ENCODE assay signal across 16 cellular contexts in genomic region chr5:170289749-170290148, GRCh38. TPM values are rescaled to one million over a fixed set of nuclear protein-coding genes. Genes with fewer than 3 reads are reported as not detected.
DNase-seq lines count a peak whose midpoint lies in the region; ATAC-seq, FAIRE-seq and TF ChIP-seq lines count a peak whose summit lies in the region.
"Had no signal": no experiment of that assay in that cellular context is flagged by ENCODE, and none has a peak within 500 bp of the region (broad histone marks: within the 10 kb centered on the region; RNA-seq: fewer than 3 reads in every experiment).

No MANE protein-coding gene starts in this region.

- H3K79me1 ChIP-seq in H1 (ENCODE audit: low read depth, low read length): no peaks in the 10 kb centered on the region

- no peak overlapping the region for H2BK15ac ChIP-seq in H1 (ENCODE audit: low read length)

- H2BK12ac ChIP-seq in H1 (ENCODE audit: low read depth, low read length): no peak overlapping the region

- no peak for TF ChIP-seq RAD21 in H1 (IDR thresholded peaks at IDR 0.05 in 1 of 2, conservative IDR thresholded peaks at IDR 0.05 in 1 of 2; ENCODE audit: low read depth in 2 of 2, low read length in 2 of 2)

- no peak for FAIRE-seq in H1 (lab: Jason Lieb, UNC)

- no peak overlapping the region for H3K4me3 ChIP-seq in DND-41 (ENCODE audit: low read depth in 1 of 2, low read length in 2 of 2)
- H3K4me3 ChIP-seq in H1 (ENCODE audit: extremely low read depth in 1 of 4, insufficient read depth in 2 of 4, low read depth in 3 of 4, low read length in 4 of 4): no peak overlapping the region
- H3K4me3 ChIP-seq in skeletal muscle tissue (ENCODE audit: low read length in 3 of 3): no peak overlapping the region
- H3K4me3 ChIP-seq: dorsolateral prefrontal cortex had no signal

- POLR2A ChIA-PET in H1 (lab: Charles Lee; ENCODE audit: partially characterized antibody) (no interaction called here), GM10248 (lab: Yijun Ruan, JAX) (interaction anchor here (1.0 kb wide), 1 partner anchor 10 kb away, joined by 3 read pairs; no protein-coding TSS in a partner anchor)

- no peak overlapping the region for H2BK120ac ChIP-seq in H1 (replicated peaks; ENCODE audit: low read depth, low read length)

- DNase-seq in DND-41 (no peak), SKM-1 (lab: John Stamatoyannopoulos, UW; ENCODE audit: unreplicated experiment) (peak; percentile 70), H1 (ENCODE audit: low read depth in 1 of 2, low spot score in 2 of 2) (no peak), GM10248 (ENCODE audit: extremely low spot score) (no peak), NCI-H128 (lab: John Stamatoyannopoulos, UW; ENCODE audit: unreplicated experiment) (no peak), UCSD-AML1 (lab: John Stamatoyannopoulos, UW; ENCODE audit: unreplicated experiment) (no peak)
- DNase-seq: activated CD4-positive, CD25-positive, alpha-beta regulatory T cell treated with anti-CD3 and anti-CD28 coated beads, Interleukin-2, amount 50 U/mL, for 72 hours; COR-L47; dorsolateral prefrontal cortex; IMR-90; NCI-H187 had no signal

- peaks cover 56% of the 10 kb centered on the region for H3K4me1 ChIP-seq in DND-41 (ENCODE audit: insufficient read depth, low read length)
- peaks cover 2 to 10% (median 5%) of the 10 kb centered on the region in 4 experiments; a peak in 4 of 7 replicates for H3K4me1 ChIP-seq in H1 (replicated peaks in 1 of 4; ENCODE audit: control insufficient read depth in 3 of 4, insufficient read depth in 4 of 4, low read length in 3 of 4)
- H3K4me1 ChIP-seq in skeletal muscle tissue (ENCODE audit: control insufficient read depth in 3 of 3, insufficient read depth in 3 of 3, low read length in 3 of 3): peaks cover 2 to 15% (median 3%) of the 10 kb centered on the region in 3 donors

- H3K36me3 ChIP-seq in DND-41 (ENCODE audit: insufficient read depth, low read length): peaks cover 96% of the 10 kb centered on the region
- H3K36me3 ChIP-seq in H1 (ENCODE audit: control insufficient read depth in 2 of 4, insufficient read depth in 4 of 4, low read length in 3 of 4): no peaks in the 10 kb centered on the region
- H3K36me3 ChIP-seq in skeletal muscle tissue (ENCODE audit: control insufficient read depth in 3 of 3, insufficient read depth in 3 of 3, low read length in 3 of 3): no peaks in the 10 kb centered on the region

- no peak overlapping the region for H2BK5ac ChIP-seq in H1 (ENCODE audit: low read depth, low read length)

- H3K18ac ChIP-seq in H1 (ENCODE audit: extremely low read depth, low read length): no peak overlapping the region

- H3K27ac ChIP-seq in DND-41 (ENCODE audit: low read length) (peak overlapping the region; percentile 20), H1 (ENCODE audit: low read depth, low read length) (no peak overlapping the region), skeletal muscle tissue (ENCODE audit: low read depth, low read length) (peak overlapping the region; percentile 31)
- H3K27ac ChIP-seq: dorsolateral prefrontal cortex had no signal

- no peak overlapping the region for H3K4ac ChIP-seq in H1 (replicated peaks; ENCODE audit: insufficient read length, low read depth, low read length)

- H3K56ac ChIP-seq in H1 (replicated peaks; ENCODE audit: insufficient read length, low read depth, low read length): no peak overlapping the region

- H3K14ac ChIP-seq in H1 (ENCODE audit: insufficient read length): no peak overlapping the region

- no peak for ATAC-seq in DND-41 (ENCODE audit: insufficient read depth, low read depth)

- H2AFZ ChIP-seq in DND-41 (ENCODE audit: low read depth, low read length) (no peak overlapping the region), H1 (ENCODE audit: low read length) (no peak overlapping the region)

- no peak for TF ChIP-seq EP300 in H1 (IDR thresholded peaks at IDR 0.05; ENCODE audit: borderline replicate concordance in 1 of 2, low read depth in 2 of 2, low read length in 2 of 2)

- H3K9ac ChIP-seq in DND-41 (ENCODE audit: low read depth, low read length) (no peak overlapping the region), H1 (replicated peaks in 1 of 4; ENCODE audit: extremely low read depth in 1 of 4, low read depth in 3 of 4, low read length in 3 of 4) (no peak overlapping the region), skeletal muscle tissue (ENCODE audit: low read depth in 1 of 3, low read length in 3 of 3) (no peak overlapping the region)

- 91% methylated on average over 4 of the region's 4 CpGs; no CpG with 5 or more reads in 1 of the 2 experiments for WGBS in H1 (ENCODE audit: extremely low coverage in 1 of 2, insufficient coverage in 1 of 2, insufficient read length in 1 of 2, insufficient replicate concordance in 2 of 2, low coverage in 1 of 2, low lambda C conversion rate in 2 of 2, missing lambda C conversion rate in 1 of 2), 2 experiments

- H4K20me1 ChIP-seq in DND-41 (ENCODE audit: insufficient read depth, low read length) (peaks cover 25% of the 10 kb centered on the region), H1 (replicated peaks in 1 of 2; ENCODE audit: control insufficient read depth in 1 of 2, insufficient read depth in 2 of 2, low read length in 2 of 2) (no peaks in the 10 kb centered on the region)

- TF ChIP-seq CTCF in DND-41 (IDR thresholded peaks at IDR 0.05; ENCODE audit: borderline replicate concordance, extremely low read depth, low read length, poor library complexity, severe bottlenecking): no peak
- TF ChIP-seq CTCF in H1 (IDR thresholded peaks at IDR 0.05; ENCODE audit: control extremely low read depth in 1 of 3, insufficient read depth in 1 of 3, low read depth in 1 of 3, low read length in 3 of 3): no peak
- TF ChIP-seq CTCF in GM10248 (IDR thresholded peaks at IDR 0.05; ENCODE audit: control extremely low read depth, extremely low read depth, low read depth, missing control alignments): no peak

- H2AK5ac ChIP-seq in H1 (ENCODE audit: low read depth, low read length): no peak overlapping the region

- H4K5ac ChIP-seq in H1 (ENCODE audit: insufficient read length, low read depth, low read length): no peak overlapping the region

- H3K23me2 ChIP-seq in H1 (ENCODE audit: low read depth, low read length): no peaks in the 10 kb centered on the region

- no peak overlapping the region for H3K23ac ChIP-seq in H1 (ENCODE audit: insufficient read length)

- H2BK20ac ChIP-seq in H1 (ENCODE audit: low read length): peak overlapping the region; percentile 36; the same call in 1 of the 2 replicates

- TF ChIP-seq POLR2A in H1 (IDR thresholded peaks at IDR 0.05; ENCODE audit: control extremely low read depth in 1 of 2, low read depth in 2 of 2, low read length in 2 of 2): no peak

- H4K91ac ChIP-seq in H1 (replicated peaks; ENCODE audit: insufficient read length, low read length): no peak overlapping the region

- H4K8ac ChIP-seq in H1 (ENCODE audit: extremely low read depth, insufficient read depth, low read length): no peak overlapping the region

- CTCF ChIA-PET in H1 (lab: Charles Lee; ENCODE audit: partially characterized antibody) (interaction anchor here (3.4 kb wide), 1 partner anchor 23 kb away, joined by 14 read pairs; no protein-coding TSS in a partner anchor), GM10248 (lab: Yijun Ruan, JAX) (interaction anchor here (1.2 to 7.4 kb wide), 3 partner anchors 14 to 49 kb away, joined by 3 to 47 read pairs (median 8); no protein-coding TSS in a partner anchor)

- H3K4me2 ChIP-seq in DND-41 (ENCODE audit: insufficient read depth, low read length) (no peak overlapping the region), H1 (ENCODE audit: insufficient read depth in 1 of 2, low read depth in 2 of 2, low read length in 2 of 2) (no peak overlapping the region)

- H3K79me2 ChIP-seq in DND-41 (ENCODE audit: insufficient read depth, low read length) (peaks cover 84% of the 10 kb centered on the region), H1 (ENCODE audit: control insufficient read depth in 1 of 2, insufficient read depth in 2 of 2, low read length in 2 of 2) (no peaks in the 10 kb centered on the region)

- H3K27me3 ChIP-seq in DND-41 (ENCODE audit: insufficient read depth, low read length, poor library complexity) (no peaks in the 10 kb centered on the region), H1 (replicated peaks in 1 of 4; ENCODE audit: control insufficient read depth in 3 of 4, extremely low read depth in 1 of 4, insufficient read depth in 3 of 4, low read length in 3 of 4) (no peaks in the 10 kb centered on the region), skeletal muscle tissue (ENCODE audit: control insufficient read depth in 3 of 3, insufficient read depth in 3 of 3, low read length in 3 of 3) (no peaks in the 10 kb centered on the region)
- H3K27me3 ChIP-seq: dorsolateral prefrontal cortex had no signal

- H3K9me3 ChIP-seq in DND-41 (ENCODE audit: insufficient read depth, low read length, severe bottlenecking): no peaks in the 10 kb centered on the region
- H3K9me3 ChIP-seq in H1 (ENCODE audit: insufficient read depth in 2 of 2, low read depth in 1 of 2, low read length in 1 of 2): peaks cover 11 to 14% of the 10 kb centered on the region in 2 experiments; a peak in 3 of 4 replicates
- H3K9me3 ChIP-seq in skeletal muscle tissue (ENCODE audit: control insufficient read depth in 3 of 3, low read length in 3 of 3): peaks cover 0 to 2% (median 0%) of the 10 kb centered on the region in 3 donors

TF ChIP-seq in H1, 55 proteins besides CTCF, POLR2A, EP300 and RAD21 (continues in another document):
- no peak for TF ChIP-seq CHD2 (IDR thresholded peaks at IDR 0.05; ENCODE audit: low read length)
- no peak for TF ChIP-seq KDM5A (IDR thresholded peaks at IDR 0.05; ENCODE audit: low read length)
- no peak for TF ChIP-seq FOSL1 (IDR thresholded peaks at IDR 0.05; ENCODE audit: insufficient read depth, low read depth, low read length)

RNA-seq across cellular contexts. Expression of gene LCP2, which starts 7.8 kb away (rescaled TPM):
- 0.26 and 0.42 TPM in 2 replicates for total RNA-seq in H1 (2021; fragmentation: NEBNext Ultra II Directional; extraction: Animal tissue kit (Norgen Biotek cat#: 25700))
- polyA plus RNA-seq in H1 (2011; rRNA removed): 0.11 and 0.33 TPM in 2 replicates
- 0.25 TPM for polyA plus RNA-seq in H1 (2011; cell fraction: cytosol; rRNA removed)
- polyA plus RNA-seq in H1 (2011; cell fraction: nucleus; rRNA removed): not detected
- polyA plus RNA-seq in H1 (2012, experiment 1 of 2): 0.14 to 0.25 TPM (median 0.19 TPM) in 4 replicates
- 0.08 TPM for polyA plus RNA-seq in H1 (2012, experiment 2 of 2)
- polyA plus RNA-seq in H1 (2013, experiment 1 of 2): 0.47 TPM
- 0.37 TPM for polyA plus RNA-seq in H1 (2013, experiment 2 of 2)
- 0.22 and 0.24 TPM in 2 replicates for polyA minus RNA-seq in H1 (2011; rRNA and poly(A)+ RNA removed)
- not detected for polyA minus RNA-seq in H1 (2011; cell fraction: cytosol; rRNA and poly(A)+ RNA removed)
- 0.30 TPM for polyA minus RNA-seq in H1 (2011; cell fraction: nucleus; rRNA and poly(A)+ RNA removed)
- total RNA-seq in skeletal muscle tissue: 6.8 TPM
- total RNA-seq: fibroblast of villous mesenchyme, IMR-90 had no signal
- polyA plus RNA-seq: IMR-90 had no signal

RNA-seq across cellular contexts. Expression of gene C5orf58, which starts 57.0 kb away (rescaled TPM):
- total RNA-seq in H1 (2021; fragmentation: NEBNext Ultra II Directional; extraction: Animal tissue kit (Norgen Biotek cat#: 25700)): 1.4 and 1.6 TPM in 2 replicates
- 0.17 and 0.24 TPM in 2 replicates for polyA plus RNA-seq in H1 (2011; rRNA removed)
- 0.30 TPM for polyA plus RNA-seq in H1 (2011; cell fraction: cytosol; rRNA removed)
- 0.20 TPM for polyA plus RNA-seq in H1 (2011; cell fraction: nucleus; rRNA removed)
- not detected in 4 replicates for polyA plus RNA-seq in H1 (2012, experiment 1 of 2)
- not detected for polyA plus RNA-seq in H1 (2012, experiment 2 of 2)
- 1.6 TPM for polyA plus RNA-seq in H1 (2013, experiment 1 of 2)
- polyA plus RNA-seq in H1 (2013, experiment 2 of 2): 1.1 TPM
- not detected in 2 replicates for polyA minus RNA-seq in H1 (2011; rRNA and poly(A)+ RNA removed)
- not detected for polyA minus RNA-seq in H1 (2011; cell fraction: cytosol; rRNA and poly(A)+ RNA removed)
- not detected for polyA minus RNA-seq in H1 (2011; cell fraction: nucleus; rRNA and poly(A)+ RNA removed)
- not detected for total RNA-seq in skeletal muscle tissue
- total RNA-seq: fibroblast of villous mesenchyme, IMR-90, mononuclear cell, SK-MEL-5 had no signal
- polyA plus RNA-seq: adipose tissue, IMR-90 had no signal
